1 cellular context compared by ENCODE assay signal in genomic region chr20:10558635-10559187, GRCh38.
TF ChIP-seq lines count a peak whose summit lies in the region.

No MANE protein-coding gene starts in this region.

TF ChIP-seq in GM12878, 131 proteins besides CTCF, POLR2A, EP300 and RAD21 (continued from another document):
- TF ChIP-seq, protein P1, sequence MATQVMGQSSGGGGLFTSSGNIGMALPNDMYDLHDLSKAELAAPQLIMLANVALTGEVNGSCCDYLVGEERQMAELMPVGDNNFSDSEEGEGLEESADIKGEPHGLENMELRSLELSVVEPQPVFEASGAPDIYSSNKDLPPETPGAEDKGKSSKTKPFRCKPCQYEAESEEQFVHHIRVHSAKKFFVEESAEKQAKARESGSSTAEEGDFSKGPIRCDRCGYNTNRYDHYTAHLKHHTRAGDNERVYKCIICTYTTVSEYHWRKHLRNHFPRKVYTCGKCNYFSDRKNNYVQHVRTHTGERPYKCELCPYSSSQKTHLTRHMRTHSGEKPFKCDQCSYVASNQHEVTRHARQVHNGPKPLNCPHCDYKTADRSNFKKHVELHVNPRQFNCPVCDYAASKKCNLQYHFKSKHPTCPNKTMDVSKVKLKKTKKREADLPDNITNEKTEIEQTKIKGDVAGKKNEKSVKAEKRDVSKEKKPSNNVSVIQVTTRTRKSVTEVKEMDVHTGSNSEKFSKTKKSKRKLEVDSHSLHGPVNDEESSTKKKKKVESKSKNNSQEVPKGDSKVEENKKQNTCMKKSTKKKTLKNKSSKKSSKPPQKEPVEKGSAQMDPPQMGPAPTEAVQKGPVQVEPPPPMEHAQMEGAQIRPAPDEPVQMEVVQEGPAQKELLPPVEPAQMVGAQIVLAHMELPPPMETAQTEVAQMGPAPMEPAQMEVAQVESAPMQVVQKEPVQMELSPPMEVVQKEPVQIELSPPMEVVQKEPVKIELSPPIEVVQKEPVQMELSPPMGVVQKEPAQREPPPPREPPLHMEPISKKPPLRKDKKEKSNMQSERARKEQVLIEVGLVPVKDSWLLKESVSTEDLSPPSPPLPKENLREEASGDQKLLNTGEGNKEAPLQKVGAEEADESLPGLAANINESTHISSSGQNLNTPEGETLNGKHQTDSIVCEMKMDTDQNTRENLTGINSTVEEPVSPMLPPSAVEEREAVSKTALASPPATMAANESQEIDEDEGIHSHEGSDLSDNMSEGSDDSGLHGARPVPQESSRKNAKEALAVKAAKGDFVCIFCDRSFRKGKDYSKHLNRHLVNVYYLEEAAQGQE (IDR thresholded peaks at IDR 0.05; ENCODE audit: low read depth, low read length), result peak; percentile 20; the same call in 1 of the 2 replicates
- TF ChIP-seq, protein P2, sequence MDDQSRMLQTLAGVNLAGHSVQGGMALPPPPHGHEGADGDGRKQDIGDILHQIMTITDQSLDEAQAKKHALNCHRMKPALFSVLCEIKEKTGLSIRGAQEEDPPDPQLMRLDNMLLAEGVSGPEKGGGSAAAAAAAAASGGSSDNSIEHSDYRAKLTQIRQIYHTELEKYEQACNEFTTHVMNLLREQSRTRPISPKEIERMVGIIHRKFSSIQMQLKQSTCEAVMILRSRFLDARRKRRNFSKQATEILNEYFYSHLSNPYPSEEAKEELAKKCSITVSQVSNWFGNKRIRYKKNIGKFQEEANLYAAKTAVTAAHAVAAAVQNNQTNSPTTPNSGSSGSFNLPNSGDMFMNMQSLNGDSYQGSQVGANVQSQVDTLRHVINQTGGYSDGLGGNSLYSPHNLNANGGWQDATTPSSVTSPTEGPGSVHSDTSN (IDR thresholded peaks at IDR 0.05; ENCODE audit: insufficient replicate concordance, low read depth, low read length), result peak; percentile 80
- TF ChIP-seq PML (IDR thresholded peaks at IDR 0.05; ENCODE audit: low read length), result 0 out of 2 replicates have a peak, but pooled peaks have one; percentile 37
- TF ChIP-seq, protein P3, sequence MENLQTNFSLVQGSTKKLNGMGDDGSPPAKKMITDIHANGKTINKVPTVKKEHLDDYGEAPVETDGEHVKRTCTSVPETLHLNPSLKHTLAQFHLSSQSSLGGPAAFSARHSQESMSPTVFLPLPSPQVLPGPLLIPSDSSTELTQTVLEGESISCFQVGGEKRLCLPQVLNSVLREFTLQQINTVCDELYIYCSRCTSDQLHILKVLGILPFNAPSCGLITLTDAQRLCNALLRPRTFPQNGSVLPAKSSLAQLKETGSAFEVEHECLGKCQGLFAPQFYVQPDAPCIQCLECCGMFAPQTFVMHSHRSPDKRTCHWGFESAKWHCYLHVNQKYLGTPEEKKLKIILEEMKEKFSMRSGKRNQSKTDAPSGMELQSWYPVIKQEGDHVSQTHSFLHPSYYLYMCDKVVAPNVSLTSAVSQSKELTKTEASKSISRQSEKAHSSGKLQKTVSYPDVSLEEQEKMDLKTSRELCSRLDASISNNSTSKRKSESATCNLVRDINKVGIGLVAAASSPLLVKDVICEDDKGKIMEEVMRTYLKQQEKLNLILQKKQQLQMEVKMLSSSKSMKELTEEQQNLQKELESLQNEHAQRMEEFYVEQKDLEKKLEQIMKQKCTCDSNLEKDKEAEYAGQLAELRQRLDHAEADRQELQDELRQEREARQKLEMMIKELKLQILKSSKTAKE (IDR thresholded peaks at IDR 0.05; ENCODE audit: low read depth, poor library complexity, severe bottlenecking), result peak; percentile 98
- peak; percentile 83 for TF ChIP-seq BCL3 (IDR thresholded peaks at IDR 0.05; ENCODE audit: borderline replicate concordance, insufficient read depth, low read depth, low read length, poor library complexity, severe bottlenecking)
- TF ChIP-seq POLR2AphosphoS5 (IDR thresholded peaks at IDR 0.05; ENCODE audit: low read length), result peak; percentile 62; the same call in 1 of the 2 replicates
- peak; percentile 87 for TF ChIP-seq ATF7 (IDR thresholded peaks at IDR 0.05; ENCODE audit: low read depth)
- peak; percentile 97 for TF ChIP-seq MEF2A (IDR thresholded peaks at IDR 0.05; ENCODE audit: insufficient read depth, low read depth, low read length)
- peak; percentile 94 for TF ChIP-seq MTA2 (IDR thresholded peaks at IDR 0.05; ENCODE audit: low read depth)
- 0 out of 2 replicates have a peak, but pooled peaks have one; percentile 42 for TF ChIP-seq FOXK2 (IDR thresholded peaks at IDR 0.05)
- peak; percentile 87 for TF ChIP-seq NBN (IDR thresholded peaks at IDR 0.05)
- no peak for TF ChIP-seq BCLAF1 (IDR thresholded peaks at IDR 0.05)
- TF ChIP-seq MTA3 (IDR thresholded peaks at IDR 0.05; ENCODE audit: borderline replicate concordance, low read length), result peak; percentile 67; the same call in 1 of the 2 replicates
- TF ChIP-seq SRF (IDR thresholded peaks at IDR 0.05; ENCODE audit: low read depth in 2 of 2, low read length in 2 of 2), result peak in 1 of 2 experiments; percentile 77; a peak in 1 of 4 replicates
- TF ChIP-seq RUNX3 (IDR thresholded peaks at IDR 0.05; ENCODE audit: low read length), result peak; percentile 91
- no peak for TF ChIP-seq E2F8 (IDR thresholded peaks at IDR 0.05; ENCODE audit: low read depth, partially characterized antibody)
- no peak for TF ChIP-seq RB1 (IDR thresholded peaks at IDR 0.05; ENCODE audit: borderline replicate concordance)
- TF ChIP-seq ZBED1 (IDR thresholded peaks at IDR 0.05; ENCODE audit: borderline replicate concordance), result peak; percentile 85; the same call in 1 of the 2 replicates
- TF ChIP-seq SMAD1 (IDR thresholded peaks at IDR 0.05; ENCODE audit: low read depth, partially characterized antibody), result peak; percentile 34
- TF ChIP-seq IKZF2 (IDR thresholded peaks at IDR 0.05), result peak; percentile 77 to 86
- no peak for TF ChIP-seq GABPA (IDR thresholded peaks at IDR 0.05; ENCODE audit: low read depth)
- no peak; the same call in 1 of the 2 replicates for TF ChIP-seq MXI1 (IDR thresholded peaks at IDR 0.05; ENCODE audit: low read depth, low read length)
- TF ChIP-seq SP1 (IDR thresholded peaks at IDR 0.05; ENCODE audit: low read depth, low read length), result peak; percentile 56
- peak; percentile 90 for TF ChIP-seq PAX5 (IDR thresholded peaks at IDR 0.05; ENCODE audit: borderline replicate concordance, low read depth, low read length)
- TF ChIP-seq TBL1XR1 (IDR thresholded peaks at IDR 0.05; ENCODE audit: low read depth, low read length), result peak; percentile 47; the same call in 1 of the 2 replicates
- 0 out of 2 replicates have a peak, but pooled peaks have one; percentile 25 for TF ChIP-seq RAD51 (IDR thresholded peaks at IDR 0.05)
- peak; percentile 52; the same call in 1 of the 2 replicates for TF ChIP-seq RCOR1 (conservative IDR thresholded peaks at IDR 0.05; ENCODE audit: low read depth, low read length)
